In the genomic region with DNA sequence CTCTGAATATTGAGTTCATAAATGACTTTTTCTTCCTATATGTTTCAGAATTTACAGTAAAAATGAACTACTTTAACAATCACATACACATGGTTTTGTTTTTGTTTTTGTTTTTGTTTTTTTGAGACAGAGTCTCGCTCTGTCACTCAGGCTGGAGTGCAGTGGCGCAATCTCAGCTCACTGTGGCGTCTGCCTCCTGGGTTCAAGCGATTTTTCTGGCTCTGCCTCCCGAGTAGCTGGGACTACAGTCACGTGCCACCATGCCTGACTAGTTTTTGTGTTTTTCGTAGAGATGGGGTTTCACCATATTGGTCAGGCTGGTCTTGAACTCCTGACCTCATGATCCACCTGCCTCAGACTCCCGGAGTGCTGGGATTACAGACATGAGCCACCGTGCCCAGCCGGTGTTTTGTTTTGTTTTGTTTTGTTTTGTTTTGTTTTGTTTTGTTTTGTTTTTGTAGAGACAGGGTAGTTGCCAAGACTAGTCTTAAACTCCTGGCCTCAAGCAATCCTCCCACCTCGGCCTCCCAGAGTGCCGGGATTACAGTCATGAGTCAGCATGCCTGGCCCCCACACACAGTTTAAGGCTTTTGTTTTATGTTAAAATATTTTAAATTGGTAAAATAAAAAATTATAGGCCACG, we compare ENCODE assay signal across 8 cellular contexts.
DNase-seq lines count a peak whose midpoint lies in the region; ATAC-seq, FAIRE-seq and TF ChIP-seq lines count a peak whose summit lies in the region.
"Not testable (repeated sequence)": the region's sequence is repeated elsewhere in the genome, so short reads cannot be mapped to it uniquely, and the experiment has no call there.

No MANE protein-coding gene starts in this region.

- TF ChIP-seq POLR2A in spleen (IDR thresholded peaks at IDR 0.05): not testable (repeated sequence)

- not testable (repeated sequence) for H3K9ac ChIP-seq in astrocyte (ENCODE audit: low read length)

- H2AFZ ChIP-seq in astrocyte (ENCODE audit: low read depth, low read length): not testable (repeated sequence)

- not testable (repeated sequence) for H3K27ac ChIP-seq in astrocyte (ENCODE audit: low read depth, low read length); foreskin keratinocyte; spleen

- H3K4me1 ChIP-seq in astrocyte (ENCODE audit: insufficient read depth, low read length); foreskin keratinocyte; spleen: not testable (repeated sequence)

- not testable (repeated sequence) for H3K36me3 ChIP-seq in astrocyte (ENCODE audit: insufficient read depth, low read length)
- peaks cover 0 to 45% (median 0%) of the 10 kb centered on the region in 6 donors for H3K36me3 ChIP-seq in spleen

- not testable (repeated sequence) for H3K4me3 ChIP-seq in astrocyte (ENCODE audit: insufficient read depth, low read depth, low read length); cardiac fibroblast (replicated peaks in 1 of 2; ENCODE audit: low read depth in 2 of 2, low read length in 2 of 2); spleen

- DNase-seq in H4 (ENCODE audit: low spot score) (peak; percentile 47), M059J (ENCODE audit: low read depth) (peak; percentile 56), RPMI7951 (ENCODE audit: low read depth) (peak; percentile 44), cardiac fibroblast (ENCODE audit: low read depth in 2 of 2) (peak; percentile 13 to 28), spleen (peak; percentile 27)
- DNase-seq in astrocyte (ENCODE audit: low read depth); foreskin keratinocyte; osteocyte (ENCODE audit: extremely low spot score, unreplicated experiment): not testable (repeated sequence)

- intact Hi-C loops in spleen (cut with DNase I; ENCODE audit: low total_unique reads): not testable (repeated sequence)

- not testable (repeated sequence) for H3K4me2 ChIP-seq in astrocyte (ENCODE audit: low read length)

- not testable (repeated sequence) for FAIRE-seq in astrocyte (lab: Jason Lieb, UNC)

- 86 to 93% (median 90%) methylated on average over 13 of the region's 13 CpGs for WGBS in spleen, 5 donors

- ATAC-seq in foreskin keratinocyte: peak; percentile 53

- H3K9me3 Mint-ChIP-seq in astrocyte (ENCODE audit: unreplicated experiment); osteocyte (ENCODE audit: unreplicated experiment): not testable (repeated sequence)

- H3K4me1 Mint-ChIP-seq in astrocyte (ENCODE audit: low read depth, unreplicated experiment): not testable (repeated sequence)
- peaks cover 33% of the 10 kb centered on the region for H3K4me1 Mint-ChIP-seq in osteocyte (ENCODE audit: unreplicated experiment)

- H3K27ac Mint-ChIP-seq in astrocyte (ENCODE audit: unreplicated experiment) (peak overlapping the region; percentile 34), osteocyte (ENCODE audit: unreplicated experiment) (peak overlapping the region; percentile 52)

- not testable (repeated sequence) for H3K36me3 Mint-ChIP-seq in astrocyte (ENCODE audit: low read depth, unreplicated experiment)
- H3K36me3 Mint-ChIP-seq in osteocyte (ENCODE audit: unreplicated experiment): peaks cover 19% of the 10 kb centered on the region

- H3K9me3 ChIP-seq in astrocyte (ENCODE audit: insufficient read depth, low read depth, low read length); spleen: not testable (repeated sequence)

- H4K20me1 ChIP-seq in astrocyte (ENCODE audit: insufficient read depth, low read length): peaks cover 14% of the 10 kb centered on the region

- TF ChIP-seq CTCF in astrocyte (IDR thresholded peaks at IDR 0.05; ENCODE audit: insufficient read depth, low read depth, low read length); cardiac fibroblast (IDR thresholded peaks at IDR 0.05; ENCODE audit: low read depth, low read length); foreskin keratinocyte (conservative IDR thresholded peaks at IDR 0.05); osteocyte (IDR thresholded peaks at IDR 0.05); spleen (IDR thresholded peaks at IDR 0.05 in 8 of 11, conservative IDR thresholded peaks at IDR 0.05 in 3 of 11): not testable (repeated sequence)

- H3K27me3 ChIP-seq in astrocyte (ENCODE audit: insufficient read depth, low read length); foreskin keratinocyte; spleen (replicated peaks in 1 of 7): not testable (repeated sequence)

- H3K79me2 ChIP-seq in astrocyte (ENCODE audit: insufficient read depth, low read length): not testable (repeated sequence)

- H3K27me3 Mint-ChIP-seq in astrocyte (ENCODE audit: low read depth, unreplicated experiment); osteocyte (ENCODE audit: unreplicated experiment): not testable (repeated sequence)

- H3K4me3 Mint-ChIP-seq in astrocyte (ENCODE audit: unreplicated experiment); osteocyte (ENCODE audit: unreplicated experiment): not testable (repeated sequence)
